In the genomic region with DNA sequence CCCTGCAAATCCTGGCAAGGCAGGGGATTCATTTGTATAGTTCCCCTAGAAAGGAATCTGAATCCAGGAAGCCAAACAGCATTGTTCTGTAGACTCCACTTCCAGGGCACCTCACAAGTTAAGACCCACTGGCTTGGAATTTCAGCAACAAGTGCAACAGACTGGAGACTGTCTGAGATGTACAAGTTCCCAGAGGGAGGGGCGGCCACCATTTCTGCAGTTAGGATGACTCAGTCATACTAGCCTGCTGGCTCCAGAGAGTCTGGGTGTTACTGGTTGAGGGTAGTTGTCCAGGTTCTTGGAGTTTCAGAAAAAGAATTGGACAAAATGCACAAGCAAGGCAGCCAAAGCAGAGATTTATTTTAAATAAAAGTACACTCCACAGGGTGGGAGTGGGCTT, we compare ENCODE assay signal across 20 cellular contexts.
A peak's percentile ranks its signal among the peaks of the same experiment; 100 is the strongest.
DNase-seq lines count a peak whose midpoint lies in the region; ATAC-seq and TF ChIP-seq lines count a peak whose summit lies in the region.
"Had no signal": no experiment of that assay in that cellular context is flagged by ENCODE, and none has a peak within 500 bp of the region (broad histone marks: within the 10 kb centered on the region; RNA-seq: fewer than 3 reads in every experiment).

No MANE protein-coding gene starts in this region.

- no peaks in the 10 kb centered on the region for H4K20me1 ChIP-seq in MM.1S (ENCODE audit: insufficient read depth, low read length)
- H4K20me1 ChIP-seq: BLaER1 treated with 17β-estradiol and CSF1 and Interleukin-3, amounts not matched to agents 10 nM and 100 nM had no signal

- H3F3A ChIP-seq in MM.1S (ENCODE audit: insufficient read depth, low read length) = no peaks in the 10 kb centered on the region

- no peak overlapping the region for H3K27ac ChIP-seq in MM.1S (ENCODE audit: low read length)
- H3K27ac ChIP-seq: A549; BLaER1 treated with 17β-estradiol and CSF1 and Interleukin-3, amounts not matched to agents 10 nM and 100 nM had no signal

- no peaks in the 10 kb centered on the region for H3K9me2 ChIP-seq in MM.1S (replicated peaks; ENCODE audit: insufficient read depth, low read length)

- ATAC-seq in GM18868 (IDR thresholded peaks at IDR 0.05; ENCODE audit: unreplicated experiment) = no peak
- ATAC-seq: A549, GM23338, HCT116 had no signal

- no peaks in the 10 kb centered on the region for H3K9me3 ChIP-seq in MM.1S (replicated peaks; ENCODE audit: insufficient read depth, low read length)
- H3K9me3 ChIP-seq: A549, BE2C had no signal

- no peak overlapping the region for H3K4me2 ChIP-seq in MM.1S (ENCODE audit: low read depth, low read length)
- H3K4me2 ChIP-seq: A549; BLaER1 treated with 17β-estradiol and CSF1 and Interleukin-3, amounts not matched to agents 10 nM and 100 nM; GM23338 had no signal

- no peaks in the 10 kb centered on the region for H3K36me3 ChIP-seq in MM.1S (replicated peaks; ENCODE audit: insufficient read depth, low read length)
- H3K36me3 ChIP-seq: BE2C; BLaER1 treated with 17β-estradiol and CSF1 and Interleukin-3, amounts not matched to agents 10 nM and 100 nM had no signal

- no peak overlapping the region for H3K9ac ChIP-seq in MM.1S (ENCODE audit: low read length)
- H3K9ac ChIP-seq: BLaER1 treated with 17β-estradiol and CSF1 and Interleukin-3, amounts not matched to agents 10 nM and 100 nM had no signal

- H3K79me2 ChIP-seq in MM.1S (ENCODE audit: low read length) = no peaks in the 10 kb centered on the region

- TF ChIP-seq CTCF in epithelial cell of esophagus (IDR thresholded peaks at IDR 0.05; ENCODE audit: insufficient read depth, low read depth, low read length, missing control alignments) (no peak), MM.1S (IDR thresholded peaks at IDR 0.05; ENCODE audit: low read length) (no peak)

- H3K4me1 ChIP-seq in MM.1S (ENCODE audit: low read length) = no peaks in the 10 kb centered on the region
- H3K4me1 ChIP-seq: A549; BE2C; BLaER1 treated with 17β-estradiol and CSF1 and Interleukin-3, amounts not matched to agents 10 nM and 100 nM had no signal

- H3K27me3 ChIP-seq in MM.1S (replicated peaks; ENCODE audit: insufficient read depth, low read length) = no peaks in the 10 kb centered on the region
- H3K27me3 ChIP-seq: BE2C; BLaER1 treated with 17β-estradiol and CSF1 and Interleukin-3, amounts not matched to agents 10 nM and 100 nM had no signal

- DNase-seq in ELR (ENCODE audit: low read depth) (peak; percentile 29), HT1080 (ENCODE audit: low read depth) (peak; percentile 53), epithelial cell of esophagus (ENCODE audit: low read depth) (peak; percentile 3), MM.1S (no peak), 8988T (no peak)
- DNase-seq: ACHN; AML-193; BE2C; CD4-positive, alpha-beta T cell; CD8-positive, alpha-beta memory T cell; DMS 273 treated with DMSO at 0.1 percent for 48 hours; DMS79; EL; GF-D8; H9 had no signal

- H2AFZ ChIP-seq in MM.1S (ENCODE audit: low read length) = no peak overlapping the region
- H2AFZ ChIP-seq: GM23338 had no signal

- H3K4me3 ChIP-seq in epithelial cell of esophagus (ENCODE audit: low read length) = no peak overlapping the region
- no peak overlapping the region for H3K4me3 ChIP-seq in MM.1S (ENCODE audit: low read length)
- H3K4me3 ChIP-seq: A549; BLaER1 treated with 17β-estradiol and CSF1 and Interleukin-3, amounts not matched to agents 10 nM and 100 nM; GM23338 had no signal

Comparison
In these comparisons a context has a peak if more than half of its experiments do, and no peak if none do; other contexts are left out.
1. DNase-seq: peak in ELR (single experiment), HT1080 (single experiment) and epithelial cell of esophagus (single experiment); none in MM.1S (single experiment) and 8988T (single experiment).